37 cellular contexts compared by ENCODE assay signal in the genomic region with DNA sequence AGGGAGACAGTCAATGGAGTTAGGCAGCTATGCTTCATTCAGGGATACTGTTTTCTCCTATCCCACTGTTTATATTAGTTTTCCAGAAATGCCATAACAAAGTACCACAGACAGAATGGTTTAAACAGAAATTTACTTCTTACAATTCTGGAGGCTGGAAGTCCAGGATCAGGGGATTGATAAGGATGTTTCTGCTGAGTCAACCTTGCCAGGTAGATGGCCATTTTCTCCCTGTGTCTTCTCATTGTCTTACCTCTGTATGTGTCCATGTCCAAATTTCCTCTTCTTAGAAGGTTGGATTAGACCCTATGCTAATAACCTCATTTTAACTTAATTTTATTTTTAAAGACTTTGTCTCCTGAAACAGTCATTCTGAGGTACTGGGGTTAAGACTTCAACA. TPM values are rescaled to one million over a fixed set of nuclear protein-coding genes. Genes with fewer than 3 reads are reported as not detected.
"Had no signal": no experiment of that assay in that cellular context is flagged by ENCODE, and none has a peak within 500 bp of the region (broad histone marks: within the 10 kb centered on the region; RNA-seq: fewer than 3 reads in every experiment).

No MANE protein-coding gene starts in this region.

- H3K36me3 ChIP-seq: MG63 had no signal

- H3K4me3 ChIP-seq: MG63 had no signal

- H3K9me3 ChIP-seq: MG63 had no signal

- DNase-seq: Karpas-422, Kasumi-1, MG63, MM.1S, MV-4-11, NCI-H1048, NCI-H1092, NCI-H1092 treated with DMSO at 0.1 percent for 48 hours, NCI-H1105, NCI-H1105 treated with DMSO at 0.1 percent for 48 hours, NCI-H1417, NCI-H1417 treated with DMSO at 0.1 percent for 48 hours, NCI-H1436, NCI-H1436 treated with DMSO at 0.1 percent for 48 hours, NCI-H146, NCI-H1694, NCI-H1694 treated with DMSO at 0.1 percent for 48 hours, NCI-H187, NCI-H187 treated with DMSO at 0.1 percent for 48 hours, NCI-H1930, NCI-H2029, NCI-H2029 treated with DMSO at 0.1 percent for 48 hours, NCI-H2081, NCI-H2081 treated with DMSO at 0.1 percent for 48 hours, NCI-H2107, NCI-H2171, NCI-H2171 treated with DMSO at 0.1 percent for 48 hours, NCI-H2227 treated with DMSO at 0.1 percent for 48 hours, NCI-H226, NCI-H345, NCI-H446, NCI-H446 treated with DMSO at 0.1 percent for 48 hours, NCI-H510A, NCI-H510A treated with DMSO at 0.1 percent for 48 hours, NCI-H524 had no signal

- H3K27me3 ChIP-seq: MG63 had no signal

RNA-seq across cellular contexts. Expression of a gene that starts 20.5 kb away (rescaled TPM):
- total RNA-seq: LHCN-M2, M059J had no signal
